1 cellular context compared by ENCODE assay signal in the genomic region with DNA sequence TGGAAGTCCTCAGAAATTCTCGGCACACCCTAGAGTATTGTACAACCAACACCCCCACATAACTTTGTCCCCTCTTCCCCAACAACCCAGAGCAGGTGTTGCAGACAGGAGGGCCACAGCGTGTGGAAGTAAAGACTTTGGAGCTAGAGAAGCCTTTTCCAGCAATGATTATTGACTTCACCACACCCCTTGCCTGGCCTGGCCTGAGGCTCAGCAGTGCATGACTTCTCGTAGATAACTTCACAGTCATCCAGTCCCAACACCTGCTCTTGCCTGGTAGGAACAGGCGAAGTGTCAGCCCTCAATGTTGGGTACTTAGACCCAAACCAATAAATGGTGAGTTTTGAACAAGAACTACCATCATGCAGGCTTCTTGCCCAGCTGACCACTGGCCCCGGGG.
TF ChIP-seq lines count a peak whose summit lies in the region.

No MANE protein-coding gene starts in this region.

TF ChIP-seq in IMR-90, 13 proteins besides CTCF, POLR2A, EP300 and RAD21:
- TF ChIP-seq RFX5 (IDR thresholded peaks at IDR 0.05; ENCODE audit: low read depth, low read length) (no peak), MXI1 (IDR thresholded peaks at IDR 0.05; ENCODE audit: borderline replicate concordance, low read depth, low read length) (no peak), FOS (IDR thresholded peaks at IDR 0.05; ENCODE audit: low read depth, low read length) (no peak), SMC3 (IDR thresholded peaks at IDR 0.05; ENCODE audit: low read depth, low read length) (no peak), CEBPB (IDR thresholded peaks at IDR 0.05; ENCODE audit: low read depth, low read length) (no peak), NFE2L2 (IDR thresholded peaks at IDR 0.05; ENCODE audit: low read depth, low read length) (no peak), MAFK (IDR thresholded peaks at IDR 0.05; ENCODE audit: low read depth, low read length) (no peak), BHLHE40 (IDR thresholded peaks at IDR 0.05; ENCODE audit: low read depth, low read length) (no peak), RCOR1 (IDR thresholded peaks at IDR 0.05; ENCODE audit: insufficient replicate concordance, low read length) (no peak), MAZ (IDR thresholded peaks at IDR 0.05; ENCODE audit: borderline replicate concordance, low read depth, low read length) (no peak), CHD1 (IDR thresholded peaks at IDR 0.05; ENCODE audit: low read depth, low read length) (no peak)
- TF ChIP-seq, protein P1, sequence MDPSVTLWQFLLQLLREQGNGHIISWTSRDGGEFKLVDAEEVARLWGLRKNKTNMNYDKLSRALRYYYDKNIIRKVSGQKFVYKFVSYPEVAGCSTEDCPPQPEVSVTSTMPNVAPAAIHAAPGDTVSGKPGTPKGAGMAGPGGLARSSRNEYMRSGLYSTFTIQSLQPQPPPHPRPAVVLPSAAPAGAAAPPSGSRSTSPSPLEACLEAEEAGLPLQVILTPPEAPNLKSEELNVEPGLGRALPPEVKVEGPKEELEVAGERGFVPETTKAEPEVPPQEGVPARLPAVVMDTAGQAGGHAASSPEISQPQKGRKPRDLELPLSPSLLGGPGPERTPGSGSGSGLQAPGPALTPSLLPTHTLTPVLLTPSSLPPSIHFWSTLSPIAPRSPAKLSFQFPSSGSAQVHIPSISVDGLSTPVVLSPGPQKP (IDR thresholded peaks at IDR 0.05; ENCODE audit: borderline replicate concordance, low read depth, low read length): no peak
- TF ChIP-seq, protein P2, sequence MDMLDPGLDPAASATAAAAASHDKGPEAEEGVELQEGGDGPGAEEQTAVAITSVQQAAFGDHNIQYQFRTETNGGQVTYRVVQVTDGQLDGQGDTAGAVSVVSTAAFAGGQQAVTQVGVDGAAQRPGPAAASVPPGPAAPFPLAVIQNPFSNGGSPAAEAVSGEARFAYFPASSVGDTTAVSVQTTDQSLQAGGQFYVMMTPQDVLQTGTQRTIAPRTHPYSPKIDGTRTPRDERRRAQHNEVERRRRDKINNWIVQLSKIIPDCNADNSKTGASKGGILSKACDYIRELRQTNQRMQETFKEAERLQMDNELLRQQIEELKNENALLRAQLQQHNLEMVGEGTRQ (IDR thresholded peaks at IDR 0.05; ENCODE audit: low read depth, low read length): no peak
TF ChIP-seq in IMR-90: peak in this region for 0.
